ENCODE assay signal across 12 cellular contexts in genomic region chr21:29217818-29218252, GRCh38.
DNase-seq lines count a peak whose midpoint lies in the region; ATAC-seq and TF ChIP-seq lines count a peak whose summit lies in the region.
"Had no signal": no experiment of that assay in that cellular context is flagged by ENCODE, and none has a peak within 500 bp of the region (broad histone marks: within the 10 kb centered on the region; RNA-seq: fewer than 3 reads in every experiment).

No MANE protein-coding gene starts in this region.

- no peaks in the 10 kb centered on the region for H3K9me3 ChIP-seq in RWPE2 (ENCODE audit: severe bottlenecking)
- no peaks in the 10 kb centered on the region for H3K9me3 ChIP-seq in upper lobe of left lung

- ATAC-seq in RWPE2 (ENCODE audit: low read depth) (peak; percentile 98), upper lobe of left lung (ENCODE audit: low FRiP score in 2 of 2) (peak in 1 of 2 donors; percentile 87), GM18858 (IDR thresholded peaks at IDR 0.05; ENCODE audit: unreplicated experiment) (no peak)
- ATAC-seq: stimulated activated effector memory CD8-positive, alpha-beta T cell treated with anti-CD3 and anti-CD28 coated beads, Interleukin-12 subunit alpha, Interleukin-12 subunit beta, amount 100 ng/mL, for 72 hours had no signal

- H3K4me3 ChIP-seq in RWPE2 (ENCODE audit: severe bottlenecking) (no peak overlapping the region), fibroblast of pulmonary artery (replicated peaks; ENCODE audit: low read depth, low read length) (no peak overlapping the region), upper lobe of left lung (no peak overlapping the region)
- H3K4me3 ChIP-seq: BLaER1 had no signal

- peaks cover 32% of the 10 kb centered on the region for H3K4me1 ChIP-seq in RWPE2 (ENCODE audit: insufficient read depth, poor library complexity, severe bottlenecking)
- H3K4me1 ChIP-seq in upper lobe of left lung, result peaks cover 0 to 10% (median 3%) of the 10 kb centered on the region in 4 donors
- H3K4me1 ChIP-seq: BLaER1 had no signal

- CTCF ChIA-PET in GM10248 (lab: Yijun Ruan, JAX), result interaction anchor here (2.0 kb wide), 1 partner anchor 12 kb away, joined by 7 read pairs; no protein-coding TSS in a partner anchor

- 34 to 36% methylated on average over 4 of the region's 4 CpGs for WGBS in upper lobe of left lung, 2 donors

- H3K27me3 ChIP-seq in RWPE2 (ENCODE audit: insufficient read depth, poor library complexity, severe bottlenecking) (no peaks in the 10 kb centered on the region), upper lobe of left lung (no peaks in the 10 kb centered on the region)
- H3K27me3 ChIP-seq: BLaER1 had no signal

- no peak for TF ChIP-seq CTCF in RWPE2 (IDR thresholded peaks at IDR 0.05; ENCODE audit: poor library complexity, severe bottlenecking)
- TF ChIP-seq CTCF in fibroblast of pulmonary artery (IDR thresholded peaks at IDR 0.05; ENCODE audit: low read length, missing control alignments), result no peak
- no peak for TF ChIP-seq CTCF in upper lobe of left lung (IDR thresholded peaks at IDR 0.05)
- TF ChIP-seq CTCF in GM10248 (IDR thresholded peaks at IDR 0.05; ENCODE audit: control extremely low read depth, extremely low read depth, low read depth, missing control alignments), result no peak

- POLR2A ChIA-PET in GM10248 (lab: Yijun Ruan, JAX), result no interaction called here

- no peak for TF ChIP-seq POLR2A in upper lobe of left lung (IDR thresholded peaks at IDR 0.05)

- H3K27ac ChIP-seq in RWPE2 (ENCODE audit: poor library complexity, severe bottlenecking), result peak overlapping the region; percentile 87
- peak overlapping the region in 1 of 4 donors; percentile 25 for H3K27ac ChIP-seq in upper lobe of left lung
- H3K27ac ChIP-seq: BLaER1 had no signal

- TF ChIP-seq EP300 in upper lobe of left lung (IDR thresholded peaks at IDR 0.05), result peak in 3 of 4 donors; percentile 7 to 88 (median 14)

- no peaks in the 10 kb centered on the region for H3K36me3 ChIP-seq in RWPE2 (ENCODE audit: low read depth)
- no peaks in the 10 kb centered on the region for H3K36me3 ChIP-seq in upper lobe of left lung
- H3K36me3 ChIP-seq: BLaER1 had no signal

- DNase-seq in NCI-H510A treated with DMSO at 0.1 percent for 48 hours (lab: John Stamatoyannopoulos, UW), result peak; percentile 35
- DNase-seq in NCI-H510A (lab: John Stamatoyannopoulos, UW), result no peak
- no peak for DNase-seq in RWPE2 (ENCODE audit: low spot score)
- DNase-seq in fibroblast of pulmonary artery (ENCODE audit: low read depth), result peak; percentile 98
- no peak for DNase-seq in upper lobe of left lung
- no peak for DNase-seq in activated CD4-positive, alpha-beta T cell treated with anti-CD3 and anti-CD28 coated beads for 4 hours
- DNase-seq in GM10248 (ENCODE audit: extremely low spot score), result no peak
- DNase-seq: NK-92 treated with Interleukin-12 subunit alpha and Interleukin-12 subunit beta, amount 100 ng/mL, for 24 hours; posterior cingulate gyrus had no signal

Comparison
In these comparisons a context has a peak if more than half of its experiments do, and no peak if none do; other contexts are left out.
1. DNase-seq: peak in NCI-H510A treated with DMSO at 0.1 percent for 48 hours (single experiment) and fibroblast of pulmonary artery (single experiment); none in NCI-H510A (single experiment), RWPE2 (single experiment), upper lobe of left lung (0 of 2), activated CD4-positive, alpha-beta T cell treated with anti-CD3 and anti-CD28 coated beads for 4 hours (0 of 2) and GM10248 (single experiment).